In genomic region chr6:28695671-28696537, GRCh38 we compare ENCODE assay signal across 19 cellular contexts.
DNase-seq lines count a peak whose midpoint lies in the region; ATAC-seq, FAIRE-seq and TF ChIP-seq lines count a peak whose summit lies in the region.
"Had no signal": no experiment of that assay in that cellular context is flagged by ENCODE, and none has a peak within 500 bp of the region (broad histone marks: within the 10 kb centered on the region; RNA-seq: fewer than 3 reads in every experiment).

No MANE protein-coding gene starts in this region.

- H3K27me3 Mint-ChIP-seq in astrocyte (ENCODE audit: low read depth, unreplicated experiment), result peaks cover 92% of the 10 kb centered on the region

- H3K9me3 ChIP-seq in astrocyte (ENCODE audit: insufficient read depth, low read depth, low read length), result no peaks in the 10 kb centered on the region
- H3K9me3 ChIP-seq: spleen, testis had no signal

- no peak for TF ChIP-seq CTCF in astrocyte (IDR thresholded peaks at IDR 0.05; ENCODE audit: insufficient read depth, low read depth, low read length)

- H3K27ac ChIP-seq in astrocyte (ENCODE audit: low read depth, low read length), result no peak overlapping the region
- H3K27ac ChIP-seq: C4-2B, dorsolateral prefrontal cortex, spleen, testis had no signal

- H3K4me1 Mint-ChIP-seq in astrocyte (ENCODE audit: low read depth, unreplicated experiment), result peaks cover 14% of the 10 kb centered on the region
- H3K4me1 Mint-ChIP-seq: activated CD8-positive, alpha-beta memory T cell treated with anti-CD3 and anti-CD28 coated beads, Interleukin-2, amount 10 ng/mL, durations not matched to agents 7 days and 5 days had no signal

- no peak overlapping the region for H3K27ac Mint-ChIP-seq in astrocyte (ENCODE audit: unreplicated experiment)
- H3K27ac Mint-ChIP-seq: activated CD8-positive, alpha-beta memory T cell treated with anti-CD3 and anti-CD28 coated beads, Interleukin-2, amount 10 ng/mL, durations not matched to agents 7 days and 5 days had no signal

- DNase-seq in DMS 273 (lab: John Stamatoyannopoulos, UW; ENCODE audit: unreplicated experiment) (peak; percentile 84), HS-5 (ENCODE audit: low read depth) (peak; percentile 70), astrocyte (ENCODE audit: low read depth) (peak; percentile 10), iris pigment epithelial cell (ENCODE audit: low read depth) (peak; percentile 53), RCC 7860 (ENCODE audit: low spot score) (no peak)
- DNase-seq: activated CD8-positive, alpha-beta memory T cell treated with anti-CD3 and anti-CD28 coated beads, Interleukin-2, amount 10 ng/mL, durations not matched to agents 7 days and 5 days; dorsolateral prefrontal cortex; NCI-H1436; NCI-H510A treated with DMSO at 0.1 percent for 48 hours; spleen; T1000; testis had no signal

- ATAC-seq in HG03108 (IDR thresholded peaks at IDR 0.05; ENCODE audit: unreplicated experiment) (no peak), HG03196 (IDR thresholded peaks at IDR 0.05; ENCODE audit: unreplicated experiment) (no peak), HG02763 (IDR thresholded peaks at IDR 0.05; ENCODE audit: unreplicated experiment) (no peak)
- ATAC-seq: activated CD8-positive, alpha-beta memory T cell treated with anti-CD3 and anti-CD28 coated beads, Interleukin-2, amount 10 ng/mL, durations not matched to agents 7 days and 5 days had no signal

- no peak overlapping the region for H2AFZ ChIP-seq in astrocyte (ENCODE audit: low read depth, low read length)

- H3K4me1 ChIP-seq in astrocyte (ENCODE audit: insufficient read depth, low read length), result no peaks in the 10 kb centered on the region
- H3K4me1 ChIP-seq: testis had no signal

- H3K4me3 Mint-ChIP-seq in astrocyte (ENCODE audit: unreplicated experiment), result peak overlapping the region; percentile 68
- H3K4me3 Mint-ChIP-seq: activated CD8-positive, alpha-beta memory T cell treated with anti-CD3 and anti-CD28 coated beads, Interleukin-2, amount 10 ng/mL, durations not matched to agents 7 days and 5 days; neural crest cell had no signal

- no peak overlapping the region for H3K9ac ChIP-seq in astrocyte (ENCODE audit: low read length)

- peaks cover 2% of the 10 kb centered on the region for H3K36me3 Mint-ChIP-seq in astrocyte (ENCODE audit: low read depth, unreplicated experiment)

- H3K4me2 ChIP-seq in astrocyte (ENCODE audit: low read length), result peak overlapping the region; percentile 20

- H3K79me2 ChIP-seq in astrocyte (ENCODE audit: insufficient read depth, low read length), result no peaks in the 10 kb centered on the region

- no peaks in the 10 kb centered on the region for H4K20me1 ChIP-seq in astrocyte (ENCODE audit: insufficient read depth, low read length)

- no peaks in the 10 kb centered on the region for H3K36me3 ChIP-seq in astrocyte (ENCODE audit: insufficient read depth, low read length)
- H3K36me3 ChIP-seq: spleen had no signal

- FAIRE-seq in astrocyte (lab: Jason Lieb, UNC), result no peak
- FAIRE-seq in RCC 7860 (lab: Jason Lieb, UNC), result no peak
- FAIRE-seq: G401.6, GM18507 had no signal

- H3K27me3 ChIP-seq in astrocyte (ENCODE audit: insufficient read depth, low read length), result peaks cover 30% of the 10 kb centered on the region
- H3K27me3 ChIP-seq: testis had no signal

- H3K4me3 ChIP-seq in astrocyte (ENCODE audit: insufficient read depth, low read depth, low read length), result no peak overlapping the region
- H3K4me3 ChIP-seq: spleen, testis had no signal

- H3K9me3 Mint-ChIP-seq in astrocyte (ENCODE audit: unreplicated experiment), result peaks cover 14% of the 10 kb centered on the region
- H3K9me3 Mint-ChIP-seq: neural crest cell had no signal
